ENCODE assay signal across 9 cellular contexts in the genomic region with DNA sequence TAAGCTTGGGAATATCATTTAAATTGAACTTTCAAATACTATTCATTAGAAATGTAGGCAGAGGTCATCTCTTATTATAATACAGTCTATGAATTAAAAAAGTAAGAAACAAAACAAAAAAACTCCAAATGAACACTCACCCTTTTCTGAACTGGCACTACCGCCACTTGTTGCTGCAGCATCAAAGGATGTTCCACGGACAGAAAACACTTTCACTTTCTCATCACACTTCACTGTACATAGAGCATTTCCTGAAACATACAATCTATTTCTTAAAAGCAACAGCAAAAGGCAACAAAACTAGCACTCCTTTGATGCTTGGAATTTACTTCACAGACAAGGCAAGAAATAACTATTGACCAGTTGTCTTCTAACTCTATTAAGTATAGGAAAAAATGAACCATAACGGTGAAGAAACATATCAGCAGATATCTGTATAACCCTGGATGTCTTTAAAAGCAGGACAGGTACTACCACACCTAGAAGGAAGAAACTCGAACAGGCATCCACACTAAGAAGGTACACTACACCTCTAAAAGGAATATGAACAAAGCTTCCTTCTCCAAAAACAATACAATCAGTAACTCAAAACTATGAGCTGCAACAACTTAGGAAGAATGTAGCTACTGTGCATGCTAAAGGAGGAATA. TPM values are rescaled to one million over a fixed set of nuclear protein-coding genes. Genes with fewer than 3 reads are reported as not detected.
DNase-seq lines count a peak whose midpoint lies in the region; ATAC-seq, FAIRE-seq and TF ChIP-seq lines count a peak whose summit lies in the region.
"Had no signal": no experiment of that assay in that cellular context is flagged by ENCODE, and none has a peak within 500 bp of the region (broad histone marks: within the 10 kb centered on the region; RNA-seq: fewer than 3 reads in every experiment).

No MANE protein-coding gene starts in this region.

- peaks cover 37% of the 10 kb centered on the region for H3K36me3 Mint-ChIP-seq in CD4-positive, CD25-positive, alpha-beta regulatory T cell
- H3K36me3 Mint-ChIP-seq in T-helper 17 cell (ENCODE audit: low read depth): no peaks in the 10 kb centered on the region

- H3K9me1 ChIP-seq in keratinocyte (ENCODE audit: control insufficient read depth, extremely low read depth, insufficient read depth, low read length): no peaks in the 10 kb centered on the region

- peak; percentile 3 to 73 (median 34) for DNase-seq in CD4-positive, CD25-positive, alpha-beta regulatory T cell
- DNase-seq in GM20000 (ENCODE audit: low spot score) (peak; percentile 56), T-helper 17 cell (no peak), keratinocyte (ENCODE audit: low read depth, low spot score) (no peak), PC-9 (no peak), body of pancreas (no peak), NCI-H748 (lab: John Stamatoyannopoulos, UW; ENCODE audit: unreplicated experiment) (no peak)
- DNase-seq: activated effector memory CD4-positive, alpha-beta T cell treated with anti-CD3 and anti-CD28 coated beads, Interleukin-2, amount 50 U/mL, for 16 hours had no signal

- peaks cover 24% of the 10 kb centered on the region; the same call in 1 of the 2 replicates for H3F3A ChIP-seq in PC-9 (ENCODE audit: insufficient read depth, low read depth)

- H4K20me1 ChIP-seq in keratinocyte (ENCODE audit: control insufficient read depth, extremely low read depth, insufficient read depth, low read length) (no peaks in the 10 kb centered on the region), PC-9 (ENCODE audit: insufficient read depth) (peaks cover 9% of the 10 kb centered on the region)

- intact Hi-C loops in PC-9 (cut with micrococcal nuclease; ENCODE audit: unreplicated experiment) (no loop called here), body of pancreas (cut with DNase I) (no loop called here)

- BruUV-seq in PC-9 (replicated peaks; lab: Mats Ljungman, UMichigan): no TSS peak

- ATAC-seq in CD4-positive, CD25-positive, alpha-beta regulatory T cell (ENCODE audit: low read depth in 2 of 2): peak; percentile 72 to 83
- peak; percentile 93 for ATAC-seq in T-helper 17 cell
- ATAC-seq in body of pancreas: no peak
- ATAC-seq in GM18517 (IDR thresholded peaks at IDR 0.05; ENCODE audit: unreplicated experiment): no peak

- peak overlapping the region; percentile 81 for H3K4me3 ChIP-seq in CD4-positive, CD25-positive, alpha-beta regulatory T cell (ENCODE audit: low read depth, low read length)
- no peak overlapping the region for H3K4me3 ChIP-seq in keratinocyte (ENCODE audit: control insufficient read depth in 2 of 3, extremely low read depth in 1 of 3, insufficient read depth in 2 of 3, low read depth in 1 of 3, low read length in 3 of 3)
- no peak overlapping the region for H3K4me3 ChIP-seq in PC-9
- no peak overlapping the region for H3K4me3 ChIP-seq in body of pancreas

- H3K79me2 ChIP-seq in keratinocyte (ENCODE audit: control insufficient read depth, insufficient read depth, low read length) (peaks cover 2% of the 10 kb centered on the region), PC-9 (ENCODE audit: low read depth) (peaks cover 20% of the 10 kb centered on the region)

- H3K4me1 ChIP-seq in CD4-positive, CD25-positive, alpha-beta regulatory T cell (ENCODE audit: control insufficient read depth, insufficient read depth, low read length, poor library complexity, severe bottlenecking): peaks cover 4% of the 10 kb centered on the region
- H3K4me1 ChIP-seq in keratinocyte (ENCODE audit: control insufficient read depth, extremely low read depth, insufficient read depth, low read length) (no peaks in the 10 kb centered on the region), PC-9 (replicated peaks; ENCODE audit: insufficient read depth) (no peaks in the 10 kb centered on the region), body of pancreas (no peaks in the 10 kb centered on the region)

- H3K27me3 Mint-ChIP-seq in CD4-positive, CD25-positive, alpha-beta regulatory T cell: no peaks in the 10 kb centered on the region
- no peaks in the 10 kb centered on the region for H3K27me3 Mint-ChIP-seq in T-helper 17 cell

- H3K27ac ChIP-seq in CD4-positive, CD25-positive, alpha-beta regulatory T cell (ENCODE audit: insufficient read depth, low read length, poor library complexity, severe bottlenecking): peak overlapping the region; percentile 41
- H3K27ac ChIP-seq in keratinocyte (ENCODE audit: control insufficient read depth, insufficient read depth, low read length) (no peak overlapping the region), PC-9 (no peak overlapping the region), body of pancreas (no peak overlapping the region)

- no peak overlapping the region for H2AFZ ChIP-seq in keratinocyte (ENCODE audit: control insufficient read depth, low read length)
- no peak overlapping the region for H2AFZ ChIP-seq in PC-9

- no peak overlapping the region for H3K9ac ChIP-seq in keratinocyte (ENCODE audit: control insufficient read depth, extremely low read depth, insufficient read depth, low read length)

- no peaks in the 10 kb centered on the region for H3K27me3 ChIP-seq in CD4-positive, CD25-positive, alpha-beta regulatory T cell (ENCODE audit: control insufficient read depth, insufficient read depth, low read length)
- H3K27me3 ChIP-seq in keratinocyte (ENCODE audit: control insufficient read depth, extremely low read depth, insufficient read depth, low read length): no peaks in the 10 kb centered on the region
- no peaks in the 10 kb centered on the region for H3K27me3 ChIP-seq in PC-9 (ENCODE audit: insufficient read depth, low read depth)
- H3K27me3 ChIP-seq in body of pancreas: no peaks in the 10 kb centered on the region

- POLR2A ChIA-PET in PC-9 (lab: Charles Lee; ENCODE audit: unreplicated experiment): no interaction called here

- H3K9me2 ChIP-seq in PC-9 (ENCODE audit: insufficient read depth): no peaks in the 10 kb centered on the region

- CTCF ChIA-PET in PC-9 (lab: Charles Lee): no interaction called here

- H3K4me1 Mint-ChIP-seq in CD4-positive, CD25-positive, alpha-beta regulatory T cell: peaks cover 13 to 27% (median 20%) of the 10 kb centered on the region in 4 donors
- peaks cover 21% of the 10 kb centered on the region for H3K4me1 Mint-ChIP-seq in T-helper 17 cell

- H3K27ac Mint-ChIP-seq in CD4-positive, CD25-positive, alpha-beta regulatory T cell: peak overlapping the region; percentile 73 to 92 (median 81)
- peak overlapping the region; percentile 94 for H3K27ac Mint-ChIP-seq in T-helper 17 cell

- H3K4me2 ChIP-seq in keratinocyte (ENCODE audit: control insufficient read depth, extremely low read depth, insufficient read depth, low read depth, low read length): peak overlapping the region; percentile 49
- H3K4me2 ChIP-seq in PC-9: no peak overlapping the region

- FAIRE-seq in keratinocyte (lab: Jason Lieb, UNC): no peak

- 65 to 78% methylated on average over 4 of the region's 4 CpGs for WGBS in body of pancreas, 2 donors

- TF ChIP-seq POLR2A in body of pancreas (IDR thresholded peaks at IDR 0.05): no peak

- peak overlapping the region; percentile 1 to 78 (median 74) for H3K4me3 Mint-ChIP-seq in CD4-positive, CD25-positive, alpha-beta regulatory T cell
- H3K4me3 Mint-ChIP-seq in T-helper 17 cell: peak overlapping the region; percentile 89

- no peaks in the 10 kb centered on the region for H3K9me3 ChIP-seq in CD4-positive, CD25-positive, alpha-beta regulatory T cell (ENCODE audit: control insufficient read depth in 2 of 2, low read length in 2 of 2)
- H3K9me3 ChIP-seq in T-helper 17 cell (ENCODE audit: control insufficient read depth, low read length, poor library complexity, severe bottlenecking): no peaks in the 10 kb centered on the region
- no peaks in the 10 kb centered on the region for H3K9me3 ChIP-seq in keratinocyte (ENCODE audit: control insufficient read depth, low read depth, low read length)
- no peaks in the 10 kb centered on the region for H3K9me3 ChIP-seq in PC-9 (ENCODE audit: insufficient read depth, low read depth)
- H3K9me3 ChIP-seq in body of pancreas: no peaks in the 10 kb centered on the region

- H3K36me3 ChIP-seq in CD4-positive, CD25-positive, alpha-beta regulatory T cell (ENCODE audit: control insufficient read depth, insufficient read depth, low read length): peaks cover 39% of the 10 kb centered on the region
- peaks cover 6 to 13% of the 10 kb centered on the region in 2 experiments for H3K36me3 ChIP-seq in keratinocyte (ENCODE audit: control insufficient read depth in 2 of 2, extremely low read depth in 1 of 2, insufficient read depth in 2 of 2, low read length in 2 of 2)
- peaks cover 32% of the 10 kb centered on the region for H3K36me3 ChIP-seq in PC-9 (ENCODE audit: low read depth)
- peaks cover 0 to 13% of the 10 kb centered on the region in 2 donors for H3K36me3 ChIP-seq in body of pancreas (replicated peaks in 1 of 2; ENCODE audit: insufficient read depth in 1 of 2, low read depth in 2 of 2)

- TF ChIP-seq CTCF in GM20000 (IDR thresholded peaks at IDR 0.05; ENCODE audit: extremely low read depth, missing control alignments) (no peak), keratinocyte (optimal IDR thresholded peaks at IDR 0.05 in 1 of 3, IDR thresholded peaks at IDR 0.05 in 1 of 3, conservative IDR thresholded peaks at IDR 0.05 in 1 of 3; ENCODE audit: extremely low read depth in 1 of 3, insufficient read depth in 2 of 3, low read length in 3 of 3) (no peak), PC-9 (conservative IDR thresholded peaks at IDR 0.05) (no peak), body of pancreas (IDR thresholded peaks at IDR 0.05) (no peak)

- H3K9me3 Mint-ChIP-seq in CD4-positive, CD25-positive, alpha-beta regulatory T cell: no peaks in the 10 kb centered on the region

- dilution Hi-C loops in keratinocyte (cut with MboI; ENCODE audit: extremely low pct_ligation_motif_present, low sequenced_read_pairs): no loop called here

RNA-seq across cellular contexts. Expression of a gene that starts 24.9 kb away (rescaled TPM):
- total RNA-seq in CD4-positive, CD25-positive, alpha-beta regulatory T cell: 44.5 TPM
- 100 to 1,000 TPM in 3 of 4 donors, 10 to 100 TPM in 1; 98.0 to 166 (median 120) TPM for polyA plus RNA-seq in CD4-positive, CD25-positive, alpha-beta regulatory T cell
- total RNA-seq in T-helper 17 cell (10 to 100 TPM; 37.0 to 68.2 TPM), PC-9 (2021) (158 and 187 TPM in 2 replicates), body of pancreas (10 to 100 TPM; 38.6 to 62.8 TPM)
- 176 to 230 TPM (median 219 TPM) in 3 replicates for polyA plus RNA-seq in keratinocyte
- polyA plus RNA-seq in keratinocyte (2011; ENCODE audit: low read depth): 111 TPM
- 148 and 221 TPM in 2 replicates for polyA plus RNA-seq in keratinocyte (2011; cell fraction: cytosol; rRNA removed)
- polyA plus RNA-seq in keratinocyte (2011; cell fraction: nucleus; rRNA removed): 117 and 151 TPM in 2 replicates
- 137 and 198 TPM in 2 replicates for polyA plus RNA-seq in keratinocyte (2012; ENCODE audit: low replicate concordance)
- 40.9 to 151 TPM (median 114 TPM) in 3 replicates for polyA minus RNA-seq in keratinocyte
- polyA minus RNA-seq in keratinocyte (2011; cell fraction: cytosol; rRNA and poly(A)+ RNA removed): 85.4 TPM
- 32.6 and 66.9 TPM in 2 replicates for polyA minus RNA-seq in keratinocyte (2011; cell fraction: nucleus; rRNA and poly(A)+ RNA removed)

RNA-seq across cellular contexts. Expression of a gene that starts 50.2 kb away (rescaled TPM):
- total RNA-seq in CD4-positive, CD25-positive, alpha-beta regulatory T cell: 1.4 TPM
- polyA plus RNA-seq in CD4-positive, CD25-positive, alpha-beta regulatory T cell: not detected
- total RNA-seq in T-helper 17 cell: not detected
- polyA plus RNA-seq in keratinocyte: not detected in 3 replicates
- not detected for polyA plus RNA-seq in keratinocyte (2011; ENCODE audit: low read depth)
- not detected in 2 replicates for polyA plus RNA-seq in keratinocyte (2011; cell fraction: cytosol; rRNA removed)
- polyA plus RNA-seq in keratinocyte (2011; cell fraction: nucleus; rRNA removed): not detected in 2 replicates
- polyA plus RNA-seq in keratinocyte (2012; ENCODE audit: low replicate concordance): not detected in 2 replicates
- polyA minus RNA-seq in keratinocyte: not detected in 3 replicates
- polyA minus RNA-seq in keratinocyte (2011; cell fraction: cytosol; rRNA and poly(A)+ RNA removed): not detected
- not detected in 2 replicates for polyA minus RNA-seq in keratinocyte (2011; cell fraction: nucleus; rRNA and poly(A)+ RNA removed)
- 0.24 and 0.63 TPM in 2 replicates for total RNA-seq in PC-9 (2021)
- not detected for total RNA-seq in body of pancreas

Comparison
In these comparisons a context has a peak if more than half of its experiments do, and no peak if none do; other contexts are left out.
1. ATAC-seq: peak in CD4-positive, CD25-positive, alpha-beta regulatory T cell (2 of 2) and T-helper 17 cell (single experiment); none in body of pancreas (single experiment) and GM18517 (single experiment).
2. DNase-seq: peak in CD4-positive, CD25-positive, alpha-beta regulatory T cell (3 of 3) and GM20000 (single experiment); none in T-helper 17 cell (0 of 3), keratinocyte (single experiment), PC-9 (0 of 2), body of pancreas (0 of 4) and NCI-H748 (single experiment).